1 cellular context compared by ENCODE assay signal in genomic region chr11:69257838-69258658, GRCh38.
TF ChIP-seq lines count a peak whose summit lies in the region.

No MANE protein-coding gene starts in this region.

TF ChIP-seq in HepG2, 621 proteins besides CTCF, POLR2A, EP300 and RAD21:
- TF ChIP-seq PRDM10 (CRISPR knock-in tag; IDR thresholded peaks at IDR 0.05; ENCODE audit: low read depth) (no peak), JDP2 (CRISPR knock-in tag; IDR thresholded peaks at IDR 0.05; ENCODE audit: borderline replicate concordance) (no peak), FLYWCH1 (CRISPR knock-in tag; IDR thresholded peaks at IDR 0.05) (no peak), ZSCAN20 (CRISPR knock-in tag; IDR thresholded peaks at IDR 0.05; ENCODE audit: borderline replicate concordance) (no peak), ZNF501 (CRISPR knock-in tag; IDR thresholded peaks at IDR 0.05) (no peak), ZNF570 (CRISPR knock-in tag; IDR thresholded peaks at IDR 0.05; ENCODE audit: borderline replicate concordance) (no peak), E2F2 (CRISPR knock-in tag; IDR thresholded peaks at IDR 0.05; ENCODE audit: borderline replicate concordance) (no peak), NCOA5 (CRISPR knock-in tag; IDR thresholded peaks at IDR 0.05) (no peak), ZNF550 (CRISPR knock-in tag; IDR thresholded peaks at IDR 0.05; ENCODE audit: borderline replicate concordance) (no peak), ZNF660 (CRISPR knock-in tag; IDR thresholded peaks at IDR 0.05; ENCODE audit: borderline replicate concordance, low read depth) (no peak), MAZ (IDR thresholded peaks at IDR 0.05; ENCODE audit: borderline replicate concordance, low read depth, low read length) (no peak), MAZ (CRISPR knock-in tag; IDR thresholded peaks at IDR 0.05; ENCODE audit: low read depth) (no peak)
